17 cellular contexts compared by ENCODE assay signal in genomic region chr14:88598097-88598675, GRCh38.
"Had no signal": no experiment of that assay in that cellular context is flagged by ENCODE, and none has a peak within 500 bp of the region (broad histone marks: within the 10 kb centered on the region; RNA-seq: fewer than 3 reads in every experiment).

No MANE protein-coding gene starts in this region.

- H3K27me3 ChIP-seq: brain microvascular endothelial cell had no signal

- DNase-seq: activated CD4-positive, alpha-beta T cell treated with anti-CD3 and anti-CD28 coated beads for 4 hours; activated gamma-delta T cell; activated T-cell treated with anti-CD3 and anti-CD28 coated beads for 4 hours; brain microvascular endothelial cell; effector memory CD4-positive, alpha-beta T cell; foreskin fibroblast; glutamatergic neuron; kidney; mesenchymal stem cell; natural killer cell; right cardiac atrium; small intestine; T-cell had no signal

- H3K4me1 Mint-ChIP-seq: WTC11 had no signal

- H3K4me3 ChIP-seq: SK-N-MC had no signal

- ATAC-seq: natural killer cell, right cardiac atrium, T-cell, WTC11 had no signal

- H3K4me3 Mint-ChIP-seq: activated naive CD8-positive, alpha-beta T cell; dendritic cell treated with granulocyte-macrophage colony-stimulating factor and Interleukin-4, amounts not matched to agents 40 ng/mL and 50 ng/mL, for 4 days; natural killer cell; T-cell; WTC11 had no signal

- H3K27me3 Mint-ChIP-seq: activated naive CD8-positive, alpha-beta T cell; dendritic cell treated with granulocyte-macrophage colony-stimulating factor and Interleukin-4, amounts not matched to agents 40 ng/mL and 50 ng/mL, for 4 days; T-cell had no signal

- H3K27ac ChIP-seq: brain microvascular endothelial cell, SK-N-MC had no signal

- H3K9me3 Mint-ChIP-seq: dendritic cell treated with granulocyte-macrophage colony-stimulating factor and Interleukin-4, amounts not matched to agents 40 ng/mL and 50 ng/mL, for 4 days; natural killer cell; T-cell; WTC11 had no signal

- H3K27ac Mint-ChIP-seq: activated naive CD8-positive, alpha-beta T cell; dendritic cell treated with granulocyte-macrophage colony-stimulating factor and Interleukin-4, amounts not matched to agents 40 ng/mL and 50 ng/mL, for 4 days; natural killer cell; T-cell; WTC11 had no signal
